ENCODE assay signal across 17 cellular contexts in the genomic region with DNA sequence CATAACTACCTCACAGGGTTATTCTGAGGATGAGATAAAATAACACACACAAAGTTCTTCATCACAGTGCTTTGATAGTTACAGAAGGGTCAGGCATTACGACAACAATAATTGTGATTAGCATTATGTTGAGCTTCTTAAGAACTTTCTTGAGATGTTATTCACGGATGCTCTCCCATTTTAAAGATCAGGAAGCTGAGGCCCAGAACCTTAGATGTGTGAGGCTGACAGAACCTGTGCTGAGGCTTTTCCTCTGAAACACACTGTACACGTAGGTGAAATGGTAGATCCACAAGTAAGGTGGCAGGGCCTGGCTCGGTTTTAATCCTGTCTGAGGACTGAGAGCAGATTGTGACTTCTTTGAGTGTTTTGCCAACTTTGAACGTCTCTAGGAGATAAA.
DNase-seq lines count a peak whose midpoint lies in the region; ATAC-seq and TF ChIP-seq lines count a peak whose summit lies in the region.
"Had no signal": no experiment of that assay in that cellular context is flagged by ENCODE, and none has a peak within 500 bp of the region (broad histone marks: within the 10 kb centered on the region; RNA-seq: fewer than 3 reads in every experiment).

No MANE protein-coding gene starts in this region.

- H3K9me3 Mint-ChIP-seq in activated CD8-positive, alpha-beta T cell treated with anti-CD3 and anti-CD28 coated beads, Interleukin-2, amount 10 ng/mL, durations not matched to agents 7 days and 5 days (ENCODE audit: insufficient read depth) = peaks cover 21% of the 10 kb centered on the region
- H3K9me3 Mint-ChIP-seq in activated CD8-positive, alpha-beta T cell treated with anti-CD3 and anti-CD28 coated beads for 36 hours = peaks cover 2% of the 10 kb centered on the region
- no peaks in the 10 kb centered on the region for H3K9me3 Mint-ChIP-seq in stimulated activated naive CD8-positive, alpha-beta T cell treated with anti-CD3 and anti-CD28 coated beads, Interleukin-15, Interleukin-2, amounts not matched to agents 100 ng/mL and 50 ng/mL, for 24 hours
- peaks cover 32% of the 10 kb centered on the region for H3K9me3 Mint-ChIP-seq in nephron progenitor cell

- ATAC-seq in activated CD8-positive, alpha-beta T cell treated with anti-CD3 and anti-CD28 coated beads, Interleukin-2, amount 10 ng/mL, durations not matched to agents 7 days and 5 days = no peak
- no peak for ATAC-seq in activated CD8-positive, alpha-beta T cell treated with anti-CD3 and anti-CD28 coated beads for 36 hours
- ATAC-seq in stimulated activated naive CD8-positive, alpha-beta T cell treated with anti-CD3 and anti-CD28 coated beads, Interleukin-15, Interleukin-2, amounts not matched to agents 100 U/mL and 50 U/mL, for 24 hours = no peak
- ATAC-seq: HCT116 had no signal

- TF ChIP-seq CTCF in activated CD8-positive, alpha-beta T cell treated with anti-CD3 and anti-CD28 coated beads for 36 hours (IDR thresholded peaks at IDR 0.05) = no peak
- TF ChIP-seq CTCF in nephron progenitor cell (IDR thresholded peaks at IDR 0.05) = no peak

- H3K36me3 Mint-ChIP-seq in activated CD8-positive, alpha-beta T cell treated with anti-CD3 and anti-CD28 coated beads, Interleukin-2, amount 10 ng/mL, durations not matched to agents 7 days and 5 days (ENCODE audit: low read depth) = peaks cover 85% of the 10 kb centered on the region
- peaks cover 53% of the 10 kb centered on the region for H3K36me3 Mint-ChIP-seq in activated CD8-positive, alpha-beta T cell treated with anti-CD3 and anti-CD28 coated beads for 36 hours (ENCODE audit: low read depth)
- peaks cover 82% of the 10 kb centered on the region for H3K36me3 Mint-ChIP-seq in stimulated activated naive CD8-positive, alpha-beta T cell treated with anti-CD3 and anti-CD28 coated beads, Interleukin-15, Interleukin-2, amounts not matched to agents 100 ng/mL and 50 ng/mL, for 24 hours (ENCODE audit: low read depth)
- H3K36me3 Mint-ChIP-seq in nephron progenitor cell (ENCODE audit: low read depth) = peaks cover 84% of the 10 kb centered on the region

- peak overlapping the region; percentile 62 for H3K27ac Mint-ChIP-seq in activated CD8-positive, alpha-beta T cell treated with anti-CD3 and anti-CD28 coated beads, Interleukin-2, amount 10 ng/mL, durations not matched to agents 7 days and 5 days
- H3K27ac Mint-ChIP-seq in activated CD8-positive, alpha-beta T cell treated with anti-CD3 and anti-CD28 coated beads for 36 hours = no peak overlapping the region
- peak overlapping the region; percentile 24 for H3K27ac Mint-ChIP-seq in stimulated activated naive CD8-positive, alpha-beta T cell treated with anti-CD3 and anti-CD28 coated beads, Interleukin-15, Interleukin-2, amounts not matched to agents 100 ng/mL and 50 ng/mL, for 24 hours
- H3K27ac Mint-ChIP-seq in nephron progenitor cell = peak overlapping the region; percentile 75
- H3K27ac Mint-ChIP-seq: HFFc6 had no signal

- POLR2A ChIA-PET in activated CD8-positive, alpha-beta T cell treated with anti-CD3 and anti-CD28 coated beads, Interleukin-2, amount 10 ng/mL, durations not matched to agents 7 days and 5 days (lab: Charles Lee) = interaction anchor here (0.8 kb wide), 1 partner anchor 210 kb away, joined by 4 read pairs; no protein-coding TSS in a partner anchor
- POLR2A ChIA-PET in activated CD8-positive, alpha-beta T cell treated with anti-CD3 and anti-CD28 coated beads for 36 hours (lab: Charles Lee) = interaction anchor here (0.6 to 0.8 kb wide), 2 partner anchors 31 to 335 kb away, joined by 3 read pairs; no protein-coding TSS in a partner anchor

- CTCF ChIA-PET in activated CD8-positive, alpha-beta T cell treated with anti-CD3 and anti-CD28 coated beads, Interleukin-2, amount 10 ng/mL, durations not matched to agents 7 days and 5 days (lab: Charles Lee) = interaction anchor here (0.9 kb wide), 1 partner anchor 212 kb away, joined by 3 read pairs; no protein-coding TSS in a partner anchor
- CTCF ChIA-PET in activated CD8-positive, alpha-beta T cell treated with anti-CD3 and anti-CD28 coated beads for 36 hours (lab: Charles Lee) = no interaction called here

- intact Hi-C loops in activated CD8-positive, alpha-beta T cell treated with anti-CD3 and anti-CD28 coated beads for 36 hours (cut with micrococcal nuclease) = no loop called here

- H3K4me1 Mint-ChIP-seq in activated CD8-positive, alpha-beta T cell treated with anti-CD3 and anti-CD28 coated beads, Interleukin-2, amount 10 ng/mL, durations not matched to agents 7 days and 5 days (ENCODE audit: low read depth) = peaks cover 43% of the 10 kb centered on the region
- peaks cover 7% of the 10 kb centered on the region for H3K4me1 Mint-ChIP-seq in activated CD8-positive, alpha-beta T cell treated with anti-CD3 and anti-CD28 coated beads for 36 hours (ENCODE audit: low read depth)
- peaks cover 6% of the 10 kb centered on the region for H3K4me1 Mint-ChIP-seq in stimulated activated naive CD8-positive, alpha-beta T cell treated with anti-CD3 and anti-CD28 coated beads, Interleukin-15, Interleukin-2, amounts not matched to agents 100 ng/mL and 50 ng/mL, for 24 hours (ENCODE audit: low read depth)
- no peaks in the 10 kb centered on the region for H3K4me1 Mint-ChIP-seq in nephron progenitor cell

- no peak for DNase-seq in activated CD8-positive, alpha-beta T cell treated with anti-CD3 and anti-CD28 coated beads, Interleukin-2, amount 10 ng/mL, durations not matched to agents 7 days and 5 days
- DNase-seq in activated CD8-positive, alpha-beta T cell treated with anti-CD3 and anti-CD28 coated beads for 36 hours = no peak
- DNase-seq in stimulated activated naive CD8-positive, alpha-beta T cell treated with anti-CD3 and anti-CD28 coated beads, Interleukin-15, Interleukin-2, amounts not matched to agents 100 U/mL and 50 U/mL, for 24 hours = no peak
- DNase-seq in nephron progenitor cell (no peak), NCI-H2227 (lab: John Stamatoyannopoulos, UW; ENCODE audit: unreplicated experiment) (no peak), HT-29 (ENCODE audit: low spot score) (no peak)
- DNase-seq: 8988T; CD4-positive, alpha-beta memory T cell; DMS153; DMS79; GF-D8; GOT3; H7; HFFc6 had no signal

- no peak overlapping the region for H3K4me3 Mint-ChIP-seq in activated CD8-positive, alpha-beta T cell treated with anti-CD3 and anti-CD28 coated beads, Interleukin-2, amount 10 ng/mL, durations not matched to agents 7 days and 5 days
- no peak overlapping the region for H3K4me3 Mint-ChIP-seq in activated CD8-positive, alpha-beta T cell treated with anti-CD3 and anti-CD28 coated beads for 36 hours
- H3K4me3 Mint-ChIP-seq in stimulated activated naive CD8-positive, alpha-beta T cell treated with anti-CD3 and anti-CD28 coated beads, Interleukin-15, Interleukin-2, amounts not matched to agents 100 ng/mL and 50 ng/mL, for 24 hours = no peak overlapping the region
- H3K4me3 Mint-ChIP-seq in nephron progenitor cell = no peak overlapping the region
- H3K4me3 Mint-ChIP-seq: CD14-positive monocyte; CD4-positive, alpha-beta memory T cell; HFFc6 had no signal

- no peaks in the 10 kb centered on the region for H3K27me3 Mint-ChIP-seq in activated CD8-positive, alpha-beta T cell treated with anti-CD3 and anti-CD28 coated beads, Interleukin-2, amount 10 ng/mL, durations not matched to agents 7 days and 5 days (ENCODE audit: low read depth)
- H3K27me3 Mint-ChIP-seq in activated CD8-positive, alpha-beta T cell treated with anti-CD3 and anti-CD28 coated beads for 36 hours = no peaks in the 10 kb centered on the region
- H3K27me3 Mint-ChIP-seq in stimulated activated naive CD8-positive, alpha-beta T cell treated with anti-CD3 and anti-CD28 coated beads, Interleukin-15, Interleukin-2, amounts not matched to agents 100 ng/mL and 50 ng/mL, for 24 hours = no peaks in the 10 kb centered on the region
- peaks cover 3% of the 10 kb centered on the region for H3K27me3 Mint-ChIP-seq in nephron progenitor cell (ENCODE audit: low read depth, poor library complexity)
- H3K27me3 Mint-ChIP-seq: CD4-positive, alpha-beta memory T cell had no signal
